1 cellular context compared by ENCODE assay signal in the genomic region with DNA sequence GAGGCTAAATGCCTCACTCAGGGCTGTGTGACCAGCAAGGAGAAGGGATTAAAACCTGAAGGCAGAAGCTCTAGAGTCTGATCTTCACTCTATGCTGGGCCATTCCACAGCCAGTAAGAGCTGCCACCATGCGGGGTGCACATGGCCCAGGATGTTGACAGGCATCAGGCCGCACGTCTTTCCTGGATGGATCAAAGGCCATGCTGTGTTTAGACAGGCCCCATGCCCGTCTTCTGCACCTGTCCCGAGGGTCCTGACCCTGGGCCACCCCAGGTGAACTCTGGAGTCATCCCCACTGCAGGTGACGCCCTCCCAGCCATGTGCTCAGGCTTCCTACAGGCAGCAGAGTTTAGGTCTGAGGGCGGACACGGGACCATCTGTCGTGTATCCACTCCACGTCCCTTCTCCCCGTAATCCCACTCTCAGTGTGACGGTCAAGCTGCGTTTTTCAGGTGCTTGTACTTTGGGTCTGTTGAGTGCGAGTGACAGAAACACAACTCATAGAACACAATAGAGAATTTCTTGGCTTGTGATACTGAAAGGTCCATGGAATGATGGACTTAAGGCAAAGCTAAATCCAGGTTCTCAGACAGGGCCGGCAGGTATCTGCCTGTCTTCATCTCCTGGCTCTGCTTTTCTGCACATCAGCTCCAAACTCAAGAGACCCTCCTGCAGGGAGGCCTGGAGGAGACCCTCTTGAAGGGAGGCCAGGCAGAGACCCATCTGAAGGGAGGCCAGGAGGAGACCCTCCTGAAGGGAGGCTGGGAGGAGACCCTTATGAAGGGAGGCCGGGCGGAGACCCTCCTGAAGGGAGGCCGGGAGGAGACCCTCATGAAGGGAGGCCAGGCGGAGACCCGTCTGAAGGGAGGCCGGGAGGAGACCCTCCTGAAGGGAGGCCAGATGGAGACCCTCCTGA.
TF ChIP-seq lines count a peak whose summit lies in the region.

No MANE protein-coding gene starts in this region.

TF ChIP-seq in HepG2, 621 proteins besides CTCF, POLR2A, EP300 and RAD21 (continued from another document and continues in another):
- TF ChIP-seq HNF4G (IDR thresholded peaks at IDR 0.05; ENCODE audit: borderline replicate concordance, low read depth, low read length) (no peak), HNF4G (CRISPR knock-in tag; IDR thresholded peaks at IDR 0.05; ENCODE audit: borderline replicate concordance, low read depth) (no peak), ZFYVE20 (CRISPR knock-in tag; IDR thresholded peaks at IDR 0.05; ENCODE audit: borderline replicate concordance, low read depth) (no peak), MTA1 (CRISPR knock-in tag; IDR thresholded peaks at IDR 0.05; ENCODE audit: borderline replicate concordance) (no peak), NR2F1 (CRISPR knock-in tag; IDR thresholded peaks at IDR 0.05) (peak in 1 of 2 experiments; percentile 68; a peak in 2 of 4 replicates), THYN1 (CRISPR knock-in tag; IDR thresholded peaks at IDR 0.05; ENCODE audit: borderline replicate concordance, low read depth) (no peak), ZNF30 (CRISPR knock-in tag; IDR thresholded peaks at IDR 0.05) (no peak), ZFX (CRISPR knock-in tag; IDR thresholded peaks at IDR 0.05; ENCODE audit: low read depth) (peak; percentile 62; the same call in 1 of the 2 replicates), ONECUT2 (CRISPR knock-in tag; IDR thresholded peaks at IDR 0.05) (no peak), ZKSCAN1 (IDR thresholded peaks at IDR 0.05; ENCODE audit: low read length) (no peak), ZNF430 (CRISPR knock-in tag; IDR thresholded peaks at IDR 0.05) (no peak), ZNF24 (IDR thresholded peaks at IDR 0.05) (no peak), ETV5 (CRISPR knock-in tag; IDR thresholded peaks at IDR 0.05; ENCODE audit: borderline replicate concordance) (peak; percentile 35; the same call in 1 of the 2 replicates), CBX1 (IDR thresholded peaks at IDR 0.05; ENCODE audit: low read depth) (no peak), ZNF775 (CRISPR knock-in tag; IDR thresholded peaks at IDR 0.05; ENCODE audit: borderline replicate concordance) (no peak), ZNF720 (CRISPR knock-in tag; IDR thresholded peaks at IDR 0.05) (no peak), EED (CRISPR knock-in tag; IDR thresholded peaks at IDR 0.05) (no peak), TBX3 (IDR thresholded peaks at IDR 0.05; ENCODE audit: borderline replicate concordance) (no peak), BRCA1 (CRISPR knock-in tag; IDR thresholded peaks at IDR 0.05) (no peak)
- TF ChIP-seq, protein P1, sequence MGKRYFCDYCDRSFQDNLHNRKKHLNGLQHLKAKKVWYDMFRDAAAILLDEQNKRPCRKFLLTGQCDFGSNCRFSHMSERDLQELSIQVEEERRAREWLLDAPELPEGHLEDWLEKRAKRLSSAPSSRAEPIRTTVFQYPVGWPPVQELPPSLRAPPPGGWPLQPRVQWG (CRISPR knock-in tag; IDR thresholded peaks at IDR 0.05; ENCODE audit: borderline replicate concordance, low read depth): no peak
- TF ChIP-seq, protein P2, sequence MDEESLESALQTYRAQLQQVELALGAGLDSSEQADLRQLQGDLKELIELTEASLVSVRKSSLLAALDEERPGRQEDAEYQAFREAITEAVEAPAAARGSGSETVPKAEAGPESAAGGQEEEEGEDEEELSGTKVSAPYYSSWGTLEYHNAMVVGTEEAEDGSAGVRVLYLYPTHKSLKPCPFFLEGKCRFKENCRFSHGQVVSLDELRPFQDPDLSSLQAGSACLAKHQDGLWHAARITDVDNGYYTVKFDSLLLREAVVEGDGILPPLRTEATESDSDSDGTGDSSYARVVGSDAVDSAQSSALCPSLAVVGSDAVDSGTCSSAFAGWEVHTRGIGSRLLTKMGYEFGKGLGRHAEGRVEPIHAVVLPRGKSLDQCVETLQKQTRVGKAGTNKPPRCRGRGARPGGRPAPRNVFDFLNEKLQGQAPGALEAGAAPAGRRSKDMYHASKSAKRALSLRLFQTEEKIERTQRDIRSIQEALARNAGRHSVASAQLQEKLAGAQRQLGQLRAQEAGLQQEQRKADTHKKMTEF (CRISPR knock-in tag; IDR thresholded peaks at IDR 0.05): peak; percentile 40; the same call in 1 of the 2 replicates
- TF ChIP-seq, protein P3, sequence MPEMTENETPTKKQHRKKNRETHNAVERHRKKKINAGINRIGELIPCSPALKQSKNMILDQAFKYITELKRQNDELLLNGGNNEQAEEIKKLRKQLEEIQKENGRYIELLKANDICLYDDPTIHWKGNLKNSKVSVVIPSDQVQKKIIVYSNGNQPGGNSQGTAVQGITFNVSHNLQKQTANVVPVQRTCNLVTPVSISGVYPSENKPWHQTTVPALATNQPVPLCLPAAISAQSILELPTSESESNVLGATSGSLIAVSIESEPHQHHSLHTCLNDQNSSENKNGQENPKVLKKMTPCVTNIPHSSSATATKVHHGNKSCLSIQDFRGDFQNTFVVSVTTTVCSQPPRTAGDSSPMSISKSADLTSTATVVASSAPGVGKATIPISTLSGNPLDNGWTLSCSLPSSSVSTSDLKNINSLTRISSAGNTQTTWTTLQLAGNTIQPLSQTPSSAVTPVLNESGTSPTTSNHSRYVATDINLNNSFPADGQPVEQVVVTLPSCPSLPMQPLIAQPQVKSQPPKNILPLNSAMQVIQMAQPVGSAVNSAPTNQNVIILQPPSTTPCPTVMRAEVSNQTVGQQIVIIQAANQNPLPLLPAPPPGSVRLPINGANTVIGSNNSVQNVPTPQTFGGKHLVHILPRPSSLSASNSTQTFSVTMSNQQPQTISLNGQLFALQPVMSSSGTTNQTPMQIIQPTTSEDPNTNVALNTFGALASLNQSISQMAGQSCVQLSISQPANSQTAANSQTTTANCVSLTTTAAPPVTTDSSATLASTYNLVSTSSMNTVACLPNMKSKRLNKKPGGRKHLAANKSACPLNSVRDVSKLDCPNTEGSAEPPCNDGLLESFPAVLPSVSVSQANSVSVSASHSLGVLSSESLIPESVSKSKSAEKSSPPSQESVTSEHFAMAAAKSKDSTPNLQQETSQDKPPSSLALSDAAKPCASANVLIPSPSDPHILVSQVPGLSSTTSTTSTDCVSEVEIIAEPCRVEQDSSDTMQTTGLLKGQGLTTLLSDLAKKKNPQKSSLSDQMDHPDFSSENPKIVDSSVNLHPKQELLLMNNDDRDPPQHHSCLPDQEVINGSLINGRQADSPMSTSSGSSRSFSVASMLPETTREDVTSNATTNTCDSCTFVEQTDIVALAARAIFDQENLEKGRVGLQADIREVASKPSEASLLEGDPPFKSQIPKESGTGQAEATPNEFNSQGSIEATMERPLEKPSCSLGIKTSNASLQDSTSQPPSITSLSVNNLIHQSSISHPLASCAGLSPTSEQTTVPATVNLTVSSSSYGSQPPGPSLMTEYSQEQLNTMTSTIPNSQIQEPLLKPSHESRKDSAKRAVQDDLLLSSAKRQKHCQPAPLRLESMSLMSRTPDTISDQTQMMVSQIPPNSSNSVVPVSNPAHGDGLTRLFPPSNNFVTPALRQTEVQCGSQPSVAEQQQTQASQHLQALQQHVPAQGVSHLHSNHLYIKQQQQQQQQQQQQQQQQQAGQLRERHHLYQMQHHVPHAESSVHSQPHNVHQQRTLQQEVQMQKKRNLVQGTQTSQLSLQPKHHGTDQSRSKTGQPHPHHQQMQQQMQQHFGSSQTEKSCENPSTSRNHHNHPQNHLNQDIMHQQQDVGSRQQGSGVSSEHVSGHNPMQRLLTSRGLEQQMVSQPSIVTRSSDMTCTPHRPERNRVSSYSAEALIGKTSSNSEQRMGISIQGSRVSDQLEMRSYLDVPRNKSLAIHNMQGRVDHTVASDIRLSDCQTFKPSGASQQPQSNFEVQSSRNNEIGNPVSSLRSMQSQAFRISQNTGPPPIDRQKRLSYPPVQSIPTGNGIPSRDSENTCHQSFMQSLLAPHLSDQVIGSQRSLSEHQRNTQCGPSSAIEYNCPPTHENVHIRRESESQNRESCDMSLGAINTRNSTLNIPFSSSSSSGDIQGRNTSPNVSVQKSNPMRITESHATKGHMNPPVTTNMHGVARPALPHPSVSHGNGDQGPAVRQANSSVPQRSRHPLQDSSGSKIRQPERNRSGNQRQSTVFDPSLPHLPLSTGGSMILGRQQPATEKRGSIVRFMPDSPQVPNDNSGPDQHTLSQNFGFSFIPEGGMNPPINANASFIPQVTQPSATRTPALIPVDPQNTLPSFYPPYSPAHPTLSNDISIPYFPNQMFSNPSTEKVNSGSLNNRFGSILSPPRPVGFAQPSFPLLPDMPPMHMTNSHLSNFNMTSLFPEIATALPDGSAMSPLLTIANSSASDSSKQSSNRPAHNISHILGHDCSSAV (CRISPR knock-in tag; IDR thresholded peaks at IDR 0.05; ENCODE audit: borderline replicate concordance): no peak
- TF ChIP-seq, protein P4, sequence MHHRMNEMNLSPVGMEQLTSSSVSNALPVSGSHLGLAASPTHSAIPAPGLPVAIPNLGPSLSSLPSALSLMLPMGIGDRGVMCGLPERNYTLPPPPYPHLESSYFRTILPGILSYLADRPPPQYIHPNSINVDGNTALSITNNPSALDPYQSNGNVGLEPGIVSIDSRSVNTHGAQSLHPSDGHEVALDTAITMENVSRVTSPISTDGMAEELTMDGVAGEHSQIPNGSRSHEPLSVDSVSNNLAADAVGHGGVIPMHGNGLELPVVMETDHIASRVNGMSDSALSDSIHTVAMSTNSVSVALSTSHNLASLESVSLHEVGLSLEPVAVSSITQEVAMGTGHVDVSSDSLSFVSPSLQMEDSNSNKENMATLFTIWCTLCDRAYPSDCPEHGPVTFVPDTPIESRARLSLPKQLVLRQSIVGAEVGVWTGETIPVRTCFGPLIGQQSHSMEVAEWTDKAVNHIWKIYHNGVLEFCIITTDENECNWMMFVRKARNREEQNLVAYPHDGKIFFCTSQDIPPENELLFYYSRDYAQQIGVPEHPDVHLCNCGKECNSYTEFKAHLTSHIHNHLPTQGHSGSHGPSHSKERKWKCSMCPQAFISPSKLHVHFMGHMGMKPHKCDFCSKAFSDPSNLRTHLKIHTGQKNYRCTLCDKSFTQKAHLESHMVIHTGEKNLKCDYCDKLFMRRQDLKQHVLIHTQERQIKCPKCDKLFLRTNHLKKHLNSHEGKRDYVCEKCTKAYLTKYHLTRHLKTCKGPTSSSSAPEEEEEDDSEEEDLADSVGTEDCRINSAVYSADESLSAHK (CRISPR knock-in tag; IDR thresholded peaks at IDR 0.05; ENCODE audit: borderline replicate concordance): no peak
- TF ChIP-seq, protein P5, sequence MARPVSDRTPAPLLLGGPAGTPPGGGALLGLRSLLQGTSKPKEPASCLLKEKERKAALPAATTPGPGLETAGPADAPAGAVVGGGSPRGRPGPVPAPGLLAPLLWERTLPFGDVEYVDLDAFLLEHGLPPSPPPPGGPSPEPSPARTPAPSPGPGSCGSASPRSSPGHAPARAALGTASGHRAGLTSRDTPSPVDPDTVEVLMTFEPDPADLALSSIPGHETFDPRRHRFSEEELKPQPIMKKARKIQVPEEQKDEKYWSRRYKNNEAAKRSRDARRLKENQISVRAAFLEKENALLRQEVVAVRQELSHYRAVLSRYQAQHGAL (CRISPR knock-in tag; IDR thresholded peaks at IDR 0.05; ENCODE audit: not compliant biosample characterization): no peak
- TF ChIP-seq, protein P6, sequence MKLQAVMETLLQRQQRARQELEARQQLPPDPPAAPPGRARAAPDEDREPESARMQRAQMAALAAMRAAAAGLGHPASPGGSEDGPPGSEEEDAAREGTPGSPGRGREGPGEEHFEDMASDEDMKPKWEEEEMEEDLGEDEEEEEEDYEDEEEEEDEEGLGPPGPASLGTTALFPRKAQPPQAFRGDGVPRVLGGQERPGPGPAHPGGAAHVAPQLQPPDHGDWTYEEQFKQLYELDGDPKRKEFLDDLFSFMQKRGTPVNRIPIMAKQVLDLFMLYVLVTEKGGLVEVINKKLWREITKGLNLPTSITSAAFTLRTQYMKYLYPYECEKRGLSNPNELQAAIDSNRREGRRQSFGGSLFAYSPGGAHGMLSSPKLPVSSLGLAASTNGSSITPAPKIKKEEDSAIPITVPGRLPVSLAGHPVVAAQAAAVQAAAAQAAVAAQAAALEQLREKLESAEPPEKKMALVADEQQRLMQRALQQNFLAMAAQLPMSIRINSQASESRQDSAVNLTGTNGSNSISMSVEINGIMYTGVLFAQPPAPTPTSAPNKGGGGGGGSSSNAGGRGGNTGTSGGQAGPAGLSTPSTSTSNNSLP (IDR thresholded peaks at IDR 0.05; ENCODE audit: low read depth, low read length): no peak
- TF ChIP-seq, protein P7, sequence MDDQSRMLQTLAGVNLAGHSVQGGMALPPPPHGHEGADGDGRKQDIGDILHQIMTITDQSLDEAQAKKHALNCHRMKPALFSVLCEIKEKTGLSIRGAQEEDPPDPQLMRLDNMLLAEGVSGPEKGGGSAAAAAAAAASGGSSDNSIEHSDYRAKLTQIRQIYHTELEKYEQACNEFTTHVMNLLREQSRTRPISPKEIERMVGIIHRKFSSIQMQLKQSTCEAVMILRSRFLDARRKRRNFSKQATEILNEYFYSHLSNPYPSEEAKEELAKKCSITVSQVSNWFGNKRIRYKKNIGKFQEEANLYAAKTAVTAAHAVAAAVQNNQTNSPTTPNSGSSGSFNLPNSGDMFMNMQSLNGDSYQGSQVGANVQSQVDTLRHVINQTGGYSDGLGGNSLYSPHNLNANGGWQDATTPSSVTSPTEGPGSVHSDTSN (CRISPR knock-in tag; IDR thresholded peaks at IDR 0.05; ENCODE audit: borderline replicate concordance): no peak
- TF ChIP-seq, protein P8, sequence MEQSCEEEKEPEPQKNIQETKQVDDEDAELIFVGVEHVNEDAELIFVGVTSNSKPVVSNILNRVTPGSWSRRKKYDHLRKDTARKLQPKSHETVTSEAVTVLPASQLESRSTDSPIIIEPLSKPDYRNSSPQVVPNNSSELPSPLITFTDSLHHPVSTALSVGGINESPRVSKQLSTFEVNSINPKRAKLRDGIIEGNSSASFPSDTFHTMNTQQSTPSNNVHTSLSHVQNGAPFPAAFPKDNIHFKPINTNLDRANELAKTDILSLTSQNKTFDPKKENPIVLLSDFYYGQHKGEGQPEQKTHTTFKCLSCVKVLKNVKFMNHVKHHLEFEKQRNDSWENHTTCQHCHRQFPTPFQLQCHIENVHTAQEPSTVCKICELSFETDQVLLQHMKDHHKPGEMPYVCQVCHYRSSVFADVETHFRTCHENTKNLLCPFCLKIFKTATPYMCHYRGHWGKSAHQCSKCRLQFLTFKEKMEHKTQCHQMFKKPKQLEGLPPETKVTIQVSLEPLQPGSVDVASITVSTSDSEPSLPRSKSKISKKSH (CRISPR knock-in tag; IDR thresholded peaks at IDR 0.05; ENCODE audit: borderline replicate concordance): no peak
- TF ChIP-seq, protein P9, sequence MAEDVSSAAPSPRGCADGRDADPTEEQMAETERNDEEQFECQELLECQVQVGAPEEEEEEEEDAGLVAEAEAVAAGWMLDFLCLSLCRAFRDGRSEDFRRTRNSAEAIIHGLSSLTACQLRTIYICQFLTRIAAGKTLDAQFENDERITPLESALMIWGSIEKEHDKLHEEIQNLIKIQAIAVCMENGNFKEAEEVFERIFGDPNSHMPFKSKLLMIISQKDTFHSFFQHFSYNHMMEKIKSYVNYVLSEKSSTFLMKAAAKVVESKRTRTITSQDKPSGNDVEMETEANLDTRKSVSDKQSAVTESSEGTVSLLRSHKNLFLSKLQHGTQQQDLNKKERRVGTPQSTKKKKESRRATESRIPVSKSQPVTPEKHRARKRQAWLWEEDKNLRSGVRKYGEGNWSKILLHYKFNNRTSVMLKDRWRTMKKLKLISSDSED (CRISPR knock-in tag; IDR thresholded peaks at IDR 0.05): no peak
- TF ChIP-seq, protein P10, sequence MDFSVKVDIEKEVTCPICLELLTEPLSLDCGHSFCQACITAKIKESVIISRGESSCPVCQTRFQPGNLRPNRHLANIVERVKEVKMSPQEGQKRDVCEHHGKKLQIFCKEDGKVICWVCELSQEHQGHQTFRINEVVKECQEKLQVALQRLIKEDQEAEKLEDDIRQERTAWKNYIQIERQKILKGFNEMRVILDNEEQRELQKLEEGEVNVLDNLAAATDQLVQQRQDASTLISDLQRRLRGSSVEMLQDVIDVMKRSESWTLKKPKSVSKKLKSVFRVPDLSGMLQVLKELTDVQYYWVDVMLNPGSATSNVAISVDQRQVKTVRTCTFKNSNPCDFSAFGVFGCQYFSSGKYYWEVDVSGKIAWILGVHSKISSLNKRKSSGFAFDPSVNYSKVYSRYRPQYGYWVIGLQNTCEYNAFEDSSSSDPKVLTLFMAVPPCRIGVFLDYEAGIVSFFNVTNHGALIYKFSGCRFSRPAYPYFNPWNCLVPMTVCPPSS (IDR thresholded peaks at IDR 0.05): no peak
